ENCODE assay signal across 14 cellular contexts in the genomic region with DNA sequence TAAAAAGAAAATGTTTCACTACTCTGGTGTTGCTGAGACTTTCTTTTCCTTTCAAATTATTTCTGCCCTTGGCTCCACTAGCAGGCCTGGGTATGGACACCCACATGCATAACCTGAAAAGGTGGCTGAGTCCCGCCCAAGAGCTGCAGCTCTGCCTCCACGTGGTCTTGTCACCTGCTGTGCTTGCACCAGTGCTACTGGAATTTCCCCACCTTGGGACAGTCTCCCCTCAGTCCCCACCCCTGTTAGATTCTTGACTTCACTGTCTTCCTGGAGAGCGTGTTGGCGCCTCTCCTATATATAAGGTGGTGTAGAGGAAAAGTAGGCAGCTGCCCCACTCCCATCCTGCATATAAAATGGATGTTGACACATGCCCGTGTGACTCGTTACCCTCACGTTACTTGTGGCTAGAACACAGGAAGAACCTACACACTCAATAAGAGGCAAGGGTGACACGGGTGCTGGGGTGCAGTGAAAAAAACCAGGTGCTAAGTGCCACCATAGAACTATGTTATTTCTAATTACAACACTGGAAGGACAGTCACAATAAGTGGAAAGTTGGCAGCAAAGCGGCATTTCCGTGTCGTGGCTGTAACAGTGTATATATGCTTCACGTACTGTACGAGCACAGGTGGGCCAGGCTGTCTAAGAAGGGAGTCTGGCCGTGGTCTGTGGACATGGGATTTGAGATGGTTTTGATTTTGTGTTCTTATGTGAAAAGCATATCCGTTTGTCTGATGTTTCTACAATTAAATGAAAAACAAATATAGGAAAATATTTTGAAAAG.
DNase-seq lines count a peak whose midpoint lies in the region; ATAC-seq and TF ChIP-seq lines count a peak whose summit lies in the region.
"Had no signal": no experiment of that assay in that cellular context is flagged by ENCODE, and none has a peak within 500 bp of the region (broad histone marks: within the 10 kb centered on the region; RNA-seq: fewer than 3 reads in every experiment).

No MANE protein-coding gene starts in this region.

- 61 to 73% (median 65%) methylated on average over 15 of the region's 15 CpGs for WGBS in heart left ventricle, 4 donors
- no CpG with 5 or more reads among the region's 15 CpGs for WGBS in H9 (ENCODE audit: extremely low coverage, insufficient read length, low lambda C conversion rate)

- no peak overlapping the region for H4K8ac ChIP-seq in H9 (replicated peaks; ENCODE audit: insufficient read length, low read depth, low read length)

- H3K36me3 ChIP-seq in heart left ventricle = peaks cover 0 to 24% (median 21%) of the 10 kb centered on the region in 9 donors

- TF ChIP-seq CTCF in C4-2B (conservative IDR thresholded peaks at IDR 0.05) (no peak), VCaP (conservative IDR thresholded peaks at IDR 0.05) (no peak), fibroblast of mammary gland (conservative IDR thresholded peaks at IDR 0.05; ENCODE audit: control insufficient read depth, insufficient read depth, low read depth, low read length) (no peak), heart left ventricle (IDR thresholded peaks at IDR 0.05) (no peak), H9 (conservative IDR thresholded peaks at IDR 0.05) (no peak)

- no peak overlapping the region for H3K18ac ChIP-seq in H9 (ENCODE audit: insufficient read length, low read depth, low read length)

- no peak overlapping the region for H2AFZ ChIP-seq in H9 (ENCODE audit: low read length)

- no peak overlapping the region for H3K4me2 ChIP-seq in H9 (ENCODE audit: insufficient read depth, insufficient read length, low read length)

- no peak overlapping the region for H3K14ac ChIP-seq in H9 (ENCODE audit: insufficient read depth, low read length)

- no peak for TF ChIP-seq POLR2A in heart left ventricle (IDR thresholded peaks at IDR 0.05)

- intact Hi-C loops in heart left ventricle (cut with DNase I) = no loop called here

- H3K36me3 Mint-ChIP-seq in H9 (ENCODE audit: insufficient read depth in 1 of 3, low read depth in 3 of 3) = no peaks in the 10 kb centered on the region

- H3K79me1 ChIP-seq in H9 (ENCODE audit: insufficient read depth, low read depth, low read length, poor library complexity, severe bottlenecking) = no peaks in the 10 kb centered on the region

- no peak overlapping the region for H4K5ac ChIP-seq in H9 (ENCODE audit: insufficient read length, low read depth, low read length)

- no peak overlapping the region for H3T11ph ChIP-seq in H9 (ENCODE audit: low read length)

- H3K9me3 Mint-ChIP-seq in H9 = no peaks in the 10 kb centered on the region

- no peak overlapping the region for H2BK12ac ChIP-seq in H9 (ENCODE audit: insufficient read length, low read depth, low read length)

- H3K56ac ChIP-seq in H9 (ENCODE audit: insufficient read length, low read depth, low read length) = no peak overlapping the region

- no peak overlapping the region for H2BK5ac ChIP-seq in H9 (ENCODE audit: insufficient read length, low read length)

- no peak overlapping the region for H2BK20ac ChIP-seq in H9 (ENCODE audit: low read depth, low read length, poor library complexity, severe bottlenecking)

- H3K27me3 Mint-ChIP-seq in H9 (ENCODE audit: low read depth) = no peaks in the 10 kb centered on the region

- H3K27ac Mint-ChIP-seq in H9 = no peak overlapping the region; a peak in 1 of 7 replicates

- ATAC-seq in heart left ventricle = no peak

- H3K4me3 Mint-ChIP-seq in H9 = no peak overlapping the region

- H3K27ac ChIP-seq in C4-2B (peak overlapping the region; percentile 45), VCaP (peak overlapping the region; percentile 71), heart left ventricle (no peak overlapping the region), H9 (ENCODE audit: insufficient read length, low read depth, low read length) (no peak overlapping the region)
- H3K27ac ChIP-seq: left ventricle myocardium inferior had no signal

- no peaks in the 10 kb centered on the region for H3K79me2 ChIP-seq in H9 (ENCODE audit: insufficient read depth, low read length)

- no peak overlapping the region for H2AK5ac ChIP-seq in H9 (ENCODE audit: insufficient read length, low read length)

- no peak overlapping the region for H3K4ac ChIP-seq in H9 (ENCODE audit: low read depth, low read length)

- DNase-seq in ELR (ENCODE audit: low read depth) (peak; percentile 55), fibroblast of mammary gland (ENCODE audit: low read depth) (peak; percentile 37), hepatic stellate cell (ENCODE audit: low spot score) (no peak), heart left ventricle (no peak), 8988T (no peak), H9 (no peak)
- DNase-seq: Calu3; effector CD8-positive, alpha-beta T cell; left ventricle myocardium inferior; MM.1S; NCI-H345; nucleus accumbens had no signal

- no peak overlapping the region for H4K91ac ChIP-seq in H9 (ENCODE audit: insufficient read length, low read depth, low read length)

- peaks cover 5% of the 10 kb centered on the region in 2 experiments; a peak in 2 of 4 replicates for H3K4me1 Mint-ChIP-seq in H9

- no peaks in the 10 kb centered on the region for H4K20me1 ChIP-seq in H9 (ENCODE audit: control insufficient read depth, insufficient read depth, insufficient read length)

- H3K4me3 ChIP-seq in fibroblast of mammary gland (ENCODE audit: control insufficient read depth, low read depth, low read length) (no peak overlapping the region), heart left ventricle (no peak overlapping the region)
- H3K4me3 ChIP-seq: left ventricle myocardium inferior had no signal

- H3K4me1 ChIP-seq in heart left ventricle = peaks cover 0 to 5% (median 0%) of the 10 kb centered on the region in 12 donors
- no peaks in the 10 kb centered on the region; the same call in 1 of the 2 replicates for H3K4me1 ChIP-seq in H9 (ENCODE audit: insufficient read depth, low read length)
- H3K4me1 ChIP-seq: left ventricle myocardium inferior had no signal

- no peak overlapping the region for H2BK120ac ChIP-seq in H9 (ENCODE audit: low read depth, low read length, poor library complexity, severe bottlenecking)

- H3K9ac ChIP-seq in H9 (ENCODE audit: extremely low read depth, insufficient read length, low read length) = no peak overlapping the region

- H3K9me3 ChIP-seq in heart left ventricle (no peaks in the 10 kb centered on the region), H9 (ENCODE audit: control insufficient read depth, low read depth, low read length) (no peaks in the 10 kb centered on the region)
- H3K9me3 ChIP-seq: left ventricle myocardium inferior had no signal

- H3K23me2 ChIP-seq in H9 (ENCODE audit: insufficient read length, low read depth, low read length, poor library complexity, severe bottlenecking) = no peaks in the 10 kb centered on the region

- H3K27me3 ChIP-seq in heart left ventricle = peaks cover 0 to 4% (median 0%) of the 10 kb centered on the region in 9 donors
- no peaks in the 10 kb centered on the region for H3K27me3 ChIP-seq in H9 (ENCODE audit: insufficient read depth, low read length)

- no peak overlapping the region for H2BK15ac ChIP-seq in H9 (ENCODE audit: low read depth, low read length)

- H3K23ac ChIP-seq in H9 (ENCODE audit: insufficient read length, low read depth, low read length) = no peak overlapping the region

Comparison
In these comparisons a context has a peak if more than half of its experiments do, and no peak if none do; other contexts are left out.
1. H3K27ac ChIP-seq: peak in C4-2B (single experiment) and VCaP (single experiment); none in heart left ventricle (0 of 12) and H9 (single experiment).
2. DNase-seq: peak in ELR (single experiment) and fibroblast of mammary gland (single experiment); none in hepatic stellate cell (single experiment), heart left ventricle (0 of 5), 8988T (single experiment) and H9 (single experiment).